34 cellular contexts compared by ENCODE assay signal in the genomic region with DNA sequence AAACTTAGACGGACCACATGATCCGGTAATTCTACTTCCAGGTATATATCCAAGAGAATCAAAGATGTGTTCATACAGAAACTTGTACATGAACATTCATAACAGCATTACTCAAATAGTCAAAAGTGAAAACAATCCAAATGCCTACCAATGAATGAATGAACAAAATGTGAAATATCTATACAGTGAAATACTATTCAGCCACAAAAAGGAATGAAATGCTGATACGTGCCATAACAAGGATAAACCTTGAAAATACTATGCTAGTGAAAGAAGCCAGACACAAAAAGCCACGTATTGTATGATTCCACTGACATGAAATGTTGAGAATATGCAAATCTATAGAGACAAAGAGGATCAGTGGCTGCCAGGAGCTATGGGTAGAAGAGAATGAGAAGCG.
"Had no signal": no experiment of that assay in that cellular context is flagged by ENCODE, and none has a peak within 500 bp of the region (broad histone marks: within the 10 kb centered on the region; RNA-seq: fewer than 3 reads in every experiment).

No MANE protein-coding gene starts in this region.

- H3K27me3 ChIP-seq: MG63 had no signal

- DNase-seq: Karpas-422, Kasumi-1, MG63, MM.1S, MV-4-11, NCI-H1048, NCI-H1092, NCI-H1092 treated with DMSO at 0.1 percent for 48 hours, NCI-H1105, NCI-H1105 treated with DMSO at 0.1 percent for 48 hours, NCI-H1417, NCI-H1417 treated with DMSO at 0.1 percent for 48 hours, NCI-H1436, NCI-H1436 treated with DMSO at 0.1 percent for 48 hours, NCI-H146, NCI-H1694, NCI-H1694 treated with DMSO at 0.1 percent for 48 hours, NCI-H187, NCI-H187 treated with DMSO at 0.1 percent for 48 hours, NCI-H1930, NCI-H2029, NCI-H2029 treated with DMSO at 0.1 percent for 48 hours, NCI-H2081, NCI-H2081 treated with DMSO at 0.1 percent for 48 hours, NCI-H2107, NCI-H2171, NCI-H2171 treated with DMSO at 0.1 percent for 48 hours, NCI-H2227 treated with DMSO at 0.1 percent for 48 hours, NCI-H226, NCI-H345, NCI-H446, NCI-H446 treated with DMSO at 0.1 percent for 48 hours, NCI-H510A, NCI-H510A treated with DMSO at 0.1 percent for 48 hours had no signal

- H3K9me3 ChIP-seq: MG63 had no signal

- H3K4me3 ChIP-seq: MG63 had no signal
